ENCODE assay signal across 25 cellular contexts in the genomic region with DNA sequence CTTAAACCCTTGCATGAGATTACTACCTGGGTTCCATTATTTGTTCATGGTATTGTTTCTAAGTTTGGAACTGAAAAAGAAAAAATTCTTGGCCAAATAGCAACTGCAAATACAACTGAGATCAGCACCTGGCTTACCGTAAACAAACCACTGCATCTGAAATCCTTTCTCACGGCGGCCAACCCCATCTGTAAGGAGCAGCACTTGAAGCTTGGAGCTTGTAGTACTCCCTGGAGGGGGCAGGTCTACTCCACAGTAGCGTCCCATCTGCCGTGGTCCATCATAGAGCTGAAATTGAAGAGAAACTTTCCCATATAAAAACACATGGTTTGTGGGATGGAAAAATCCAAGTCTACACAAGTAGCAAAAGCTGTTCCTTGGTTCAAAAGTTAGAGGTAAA.
"Had no signal": no experiment of that assay in that cellular context is flagged by ENCODE, and none has a peak within 500 bp of the region (broad histone marks: within the 10 kb centered on the region; RNA-seq: fewer than 3 reads in every experiment).

No MANE protein-coding gene starts in this region.

- H3K27me3 ChIP-seq: hepatocyte, left lung, pancreas, right atrium auricular region, thyroid gland had no signal

- H3K4me3 Mint-ChIP-seq: activated CD8-positive, alpha-beta T cell treated with anti-CD3 and anti-CD28 coated beads, Interleukin-2, amount 10 ng/mL, durations not matched to agents 7 days and 5 days; activated naive CD4-positive, alpha-beta T cell treated with anti-CD3 and anti-CD28 coated beads, Interleukin-2, amount 50 U/mL, for 24 hours; activated T-helper 1 cell treated with anti-CD3 and anti-CD28 coated beads, Interleukin-12 subunit alpha, Interleukin-12 subunit beta, Interleukin-2, Interleukin-4 antibody, amounts not matched to agents 30 ng/mL and 10 ng/mL and 1 ng/mL, durations not matched to agents 14 hours and 24 hours and 36 hours; brain; mesothelial cell of epicardium; nephron had no signal

- ATAC-seq: activated CD8-positive, alpha-beta T cell treated with anti-CD3 and anti-CD28 coated beads, Interleukin-2, amount 10 ng/mL, durations not matched to agents 7 days and 5 days; esophagus mucosa; left lung; pancreas; psoas muscle; stimulated activated naive CD8-positive, alpha-beta T cell treated with anti-CD3 and anti-CD28 coated beads, Interleukin-15, Interleukin-2, amounts not matched to agents 100 U/mL and 50 U/mL, for 24 hours had no signal

- H2AFZ ChIP-seq: hepatocyte had no signal

- H3K36me3 Mint-ChIP-seq: mesothelial cell of epicardium had no signal

- H3K4me2 ChIP-seq: hepatocyte had no signal

- DNase-seq: activated CD4-positive, alpha-beta T cell treated with anti-CD3 and anti-CD28 coated beads, Interleukin-2, amount 50 U/mL, for 1 hour; activated CD4-positive, CD25-positive, alpha-beta regulatory T cell treated with anti-CD3 and anti-CD28 coated beads, Interleukin-2, amount 50 U/mL, for 72 hours; activated CD8-positive, alpha-beta T cell treated with anti-CD3 and anti-CD28 coated beads, Interleukin-2, amount 10 ng/mL, durations not matched to agents 7 days and 5 days; activated gamma-delta T cell; anterior cingulate cortex; dermis blood vessel endothelial cell; effector CD8-positive, alpha-beta T cell; foreskin melanocyte; kidney glomerular epithelial cell; left lung; pancreas; psoas muscle; stimulated activated CD4-positive, alpha-beta T cell treated with anti-CD3 and anti-CD28 coated beads, Interleukin-4, amount 100 ng/mL, for 4 hours; stimulated activated naive CD8-positive, alpha-beta T cell treated with anti-CD3 and anti-CD28 coated beads, Interleukin-15, Interleukin-2, amounts not matched to agents 100 U/mL and 50 U/mL, for 24 hours; thyroid gland; WERI-Rb-1 had no signal

- H3K27ac Mint-ChIP-seq: activated naive CD4-positive, alpha-beta T cell treated with anti-CD3 and anti-CD28 coated beads, Interleukin-2, amount 50 U/mL, for 24 hours; activated T-helper 1 cell treated with anti-CD3 and anti-CD28 coated beads, Interleukin-12 subunit alpha, Interleukin-12 subunit beta, Interleukin-2, Interleukin-4 antibody, amounts not matched to agents 30 ng/mL and 10 ng/mL and 1 ng/mL, durations not matched to agents 14 hours and 24 hours and 36 hours; mesothelial cell of epicardium; nephron had no signal

- H3K4me1 ChIP-seq: pancreas, psoas muscle had no signal

- H3K9me3 ChIP-seq: left lung, pancreas, psoas muscle, thyroid gland had no signal

- H3K27ac ChIP-seq: hepatocyte, left lung, pancreas, psoas muscle, right atrium auricular region, thyroid gland, WERI-Rb-1 had no signal

- H3K4me3 ChIP-seq: hepatocyte, left lung, lung, pancreas, psoas muscle, right atrium auricular region, thyroid gland had no signal

- H3K36me3 ChIP-seq: left lung, pancreas, right atrium auricular region, thyroid gland, WERI-Rb-1 had no signal

- H3K9me3 Mint-ChIP-seq: activated naive CD4-positive, alpha-beta T cell treated with anti-CD3 and anti-CD28 coated beads, Interleukin-2, amount 50 U/mL, for 24 hours had no signal

- H3K79me2 ChIP-seq: hepatocyte had no signal

- H3K27me3 Mint-ChIP-seq: activated naive CD4-positive, alpha-beta T cell treated with anti-CD3 and anti-CD28 coated beads, Interleukin-2, amount 50 U/mL, for 24 hours; brain had no signal
